ENCODE assay signal across 24 cellular contexts in genomic region chr9:108101410-108101809, GRCh38.
DNase-seq lines count a peak whose midpoint lies in the region; ATAC-seq, FAIRE-seq and TF ChIP-seq lines count a peak whose summit lies in the region.
"Had no signal": no experiment of that assay in that cellular context is flagged by ENCODE, and none has a peak within 500 bp of the region (broad histone marks: within the 10 kb centered on the region; RNA-seq: fewer than 3 reads in every experiment).

No MANE protein-coding gene starts in this region.

- no peaks in the 10 kb centered on the region for H3K9me1 ChIP-seq in K562 (ENCODE audit: control insufficient read depth, insufficient read depth, low read length)

- TF ChIP-seq CTCF in HCT116 (IDR thresholded peaks at IDR 0.05 in 2 of 3, conservative IDR thresholded peaks at IDR 0.05 in 1 of 3; ENCODE audit: borderline replicate concordance in 1 of 3, insufficient read depth in 1 of 3, low read depth in 2 of 3, low read length in 2 of 3) = no peak
- no peak for TF ChIP-seq CTCF in K562 (IDR thresholded peaks at IDR 0.05 in 2 of 3, conservative IDR thresholded peaks at IDR 0.05 in 1 of 3; ENCODE audit: insufficient read depth in 2 of 3, low read depth in 1 of 3, low read length in 3 of 3)
- TF ChIP-seq CTCF in smooth muscle cell (IDR thresholded peaks at IDR 0.05; ENCODE audit: borderline replicate concordance, insufficient read depth, poor library complexity, severe bottlenecking) = no peak

- no peak overlapping the region for H3K9ac ChIP-seq in HCT116 (ENCODE audit: low read length)
- H3K9ac ChIP-seq in K562 (ENCODE audit: insufficient read depth in 1 of 2, low read depth in 2 of 2, low read length in 2 of 2) = no peak overlapping the region
- H3K9ac ChIP-seq in smooth muscle cell (ENCODE audit: low read depth) = no peak overlapping the region
- H3K9ac ChIP-seq: BLaER1 treated with 17β-estradiol and CSF1 and Interleukin-3, amounts not matched to agents 10 nM and 100 nM had no signal

- no peak overlapping the region for H3K4me2 ChIP-seq in HCT116 (ENCODE audit: low read length)
- H3K4me2 ChIP-seq in K562 (ENCODE audit: insufficient read depth, low read length) = no peak overlapping the region; the same call in 1 of the 2 replicates
- H3K4me2 ChIP-seq in smooth muscle cell = peak overlapping the region; percentile 49
- H3K4me2 ChIP-seq: A549; BLaER1 treated with 17β-estradiol and CSF1 and Interleukin-3, amounts not matched to agents 10 nM and 100 nM had no signal

- TF ChIP-seq RAD21 in HCT116 (IDR thresholded peaks at IDR 0.05; ENCODE audit: low read depth) (no peak), K562 (CRISPR knock-in tag; conservative IDR thresholded peaks at IDR 0.05 in 1 of 2, IDR thresholded peaks at IDR 0.05 in 1 of 2) (no peak)

- ATAC-seq in HCT116 (no peak), K562 (no peak), HG03378 (IDR thresholded peaks at IDR 0.05; ENCODE audit: unreplicated experiment) (no peak)
- ATAC-seq: A549; CD8-positive, alpha-beta T cell; GM12878 had no signal

- H3K9me2 ChIP-seq in HCT116 (ENCODE audit: insufficient read depth) = no peaks in the 10 kb centered on the region

- H3F3A ChIP-seq in smooth muscle cell (ENCODE audit: low read depth) = no peaks in the 10 kb centered on the region

- no peak for TF ChIP-seq EP300 in K562 (IDR thresholded peaks at IDR 0.05; ENCODE audit: low read length)

- in situ Hi-C loops in K562 (cut with MboI) = no loop called here

- H4K20me1 ChIP-seq in HCT116 (ENCODE audit: insufficient read depth) (no peaks in the 10 kb centered on the region), K562 (replicated peaks; ENCODE audit: control insufficient read depth, insufficient read depth, low read length) (no peaks in the 10 kb centered on the region), smooth muscle cell (ENCODE audit: low read depth) (no peaks in the 10 kb centered on the region)
- H4K20me1 ChIP-seq: BLaER1 treated with 17β-estradiol and CSF1 and Interleukin-3, amounts not matched to agents 10 nM and 100 nM had no signal

- no peaks in the 10 kb centered on the region for H3K79me2 ChIP-seq in HCT116 (ENCODE audit: insufficient read depth, low read length)
- no peaks in the 10 kb centered on the region for H3K79me2 ChIP-seq in K562 (ENCODE audit: control insufficient read depth, insufficient read depth, low read length)
- no peaks in the 10 kb centered on the region for H3K79me2 ChIP-seq in smooth muscle cell (ENCODE audit: low read depth)

- H3K27ac ChIP-seq in HCT116 (ENCODE audit: low read depth, low read length) (no peak overlapping the region), K562 (ENCODE audit: extremely low read depth, low read depth, low read length) (no peak overlapping the region), smooth muscle cell (ENCODE audit: low read depth) (no peak overlapping the region)
- H3K27ac ChIP-seq: 22Rv1; BLaER1 treated with 17β-estradiol and CSF1 and Interleukin-3, amounts not matched to agents 10 nM and 100 nM; C4-2B had no signal

- BruUV-seq in HCT116 (replicated peaks; lab: Mats Ljungman, UMichigan) = no TSS peak
- BruUV-seq in K562 (replicated peaks; lab: Mats Ljungman, UMichigan) = no TSS peak

- intact Hi-C loops in HCT116 (cut with micrococcal nuclease) = no loop called here
- intact Hi-C loops in K562 (cut with micrococcal nuclease) = no loop called here

- H3K4me3 ChIP-seq in HCT116 (replicated peaks in 1 of 2; ENCODE audit: low read depth in 1 of 2, low read length in 2 of 2) = no peak overlapping the region
- H3K4me3 ChIP-seq in K562 = no peak overlapping the region
- no peak overlapping the region for H3K4me3 ChIP-seq in smooth muscle cell
- H3K4me3 ChIP-seq: A549; BLaER1 treated with 17β-estradiol and CSF1 and Interleukin-3, amounts not matched to agents 10 nM and 100 nM; GM12878 had no signal

- H2AFZ ChIP-seq in HCT116 (ENCODE audit: low read depth, low read length, poor library complexity, severe bottlenecking) = no peak overlapping the region
- H2AFZ ChIP-seq in K562 (ENCODE audit: low read depth, low read length) = no peak overlapping the region
- no peak overlapping the region for H2AFZ ChIP-seq in smooth muscle cell (ENCODE audit: low read depth)

- H3K36me3 ChIP-seq in HCT116 (ENCODE audit: control insufficient read depth in 1 of 2, insufficient read depth in 2 of 2, low read length in 2 of 2) (no peaks in the 10 kb centered on the region), K562 (ENCODE audit: control insufficient read depth, insufficient read depth, low read length) (no peaks in the 10 kb centered on the region), smooth muscle cell (ENCODE audit: low read depth) (no peaks in the 10 kb centered on the region)
- H3K36me3 ChIP-seq: BLaER1 treated with 17β-estradiol and CSF1 and Interleukin-3, amounts not matched to agents 10 nM and 100 nM had no signal

- no peak for FAIRE-seq in K562 (lab: Jason Lieb, UNC)
- FAIRE-seq: A549, D721Med, GM12878, GM12892, GM18507 had no signal

- CTCF ChIA-PET in HCT116 (lab: Charles Lee) = no interaction called here
- CTCF ChIA-PET in K562 (lab: Yijun Ruan, JAX; ENCODE audit: low intra/inter-chr PET ratio) = no interaction called here

- no peak for TF ChIP-seq POLR2A in HCT116 (IDR thresholded peaks at IDR 0.05; ENCODE audit: borderline replicate concordance, extremely low read depth, insufficient read depth, insufficient read length)
- TF ChIP-seq POLR2A in K562 (conservative IDR thresholded peaks at IDR 0.05) = no peak

- RAD21 ChIA-PET in HCT116 (lab: Charles Lee; ENCODE audit: low non-redundant PET in 1 of 2, low total read pairs in 2 of 2, uncharacterized antibody in 2 of 2, unreplicated experiment in 2 of 2) = no interaction called here

- 0% methylated on average over 1 of the region's 1 CpG for WGBS in K562 (ENCODE audit: insufficient coverage, low coverage, missing lambda C conversion rate)
- WGBS in smooth muscle cell (ENCODE audit: low lambda C conversion rate) = 69% methylated on average over 1 of the region's 1 CpG

- H3K9me3 ChIP-seq in HCT116 (ENCODE audit: control insufficient read depth in 1 of 2, insufficient read depth in 1 of 2, low read depth in 1 of 2, low read length in 2 of 2) (no peaks in the 10 kb centered on the region), K562 (replicated peaks; ENCODE audit: control insufficient read depth, insufficient read depth, low read depth, low read length) (no peaks in the 10 kb centered on the region), smooth muscle cell (replicated peaks; ENCODE audit: low read depth) (no peaks in the 10 kb centered on the region)
- H3K9me3 ChIP-seq: A549; BLaER1 treated with 17β-estradiol and CSF1 and Interleukin-3, amounts not matched to agents 10 nM and 100 nM; Caco-2 had no signal

- POLR2A ChIA-PET in HCT116 (lab: Charles Lee) (no interaction called here), K562 (lab: Yijun Ruan, JAX) (no interaction called here)

- DNase-seq in HCT116 (ENCODE audit: low read depth, low spot score) (no peak), K562 (ENCODE audit: extremely low read depth in 1 of 4, low spot score in 3 of 4) (peak in 1 of 4 experiments; percentile 28), smooth muscle cell (lab: John Stamatoyannopoulos, UW; ENCODE audit: unreplicated experiment) (no peak), SW 1271 (lab: John Stamatoyannopoulos, UW) (no peak)
- DNase-seq: AML-193; Caco-2; Calu3; CD4-positive, alpha-beta T cell; CD8-positive, alpha-beta T cell; DMS153; DMS53; DMS79; DND-41; EL; GDM1 had no signal

- H3K4me1 ChIP-seq in HCT116 (ENCODE audit: control insufficient read depth in 1 of 2, insufficient read depth in 2 of 2, low read length in 2 of 2) = peaks cover 3 to 40% of the 10 kb centered on the region in 2 experiments; a peak in 3 of 4 replicates
- H3K4me1 ChIP-seq in K562 (replicated peaks in 1 of 2; ENCODE audit: control insufficient read depth in 2 of 2, insufficient read depth in 2 of 2, low read length in 2 of 2) = peaks cover 13 to 46% of the 10 kb centered on the region in 2 experiments
- no peaks in the 10 kb centered on the region for H3K4me1 ChIP-seq in smooth muscle cell (ENCODE audit: low read depth)

- no peaks in the 10 kb centered on the region for H3K27me3 ChIP-seq in HCT116 (ENCODE audit: insufficient read depth, low read length)
- no peaks in the 10 kb centered on the region for H3K27me3 ChIP-seq in K562 (ENCODE audit: control insufficient read depth in 2 of 2, insufficient read depth in 2 of 2, low read length in 2 of 2)
- H3K27me3 ChIP-seq in smooth muscle cell (ENCODE audit: low read depth) = no peaks in the 10 kb centered on the region
- H3K27me3 ChIP-seq: BLaER1 treated with 17β-estradiol and CSF1 and Interleukin-3, amounts not matched to agents 10 nM and 100 nM had no signal

TF ChIP-seq in HCT116, 20 proteins besides CTCF, POLR2A, EP300 and RAD21:
- TF ChIP-seq SP1 (IDR thresholded peaks at IDR 0.05; ENCODE audit: low read depth) (0 out of 2 replicates have a peak, but pooled peaks have one; percentile 8), CEBPB (IDR thresholded peaks at IDR 0.05; ENCODE audit: low read depth) (no peak)
TF ChIP-seq in HCT116: peak in this region for 1.

TF ChIP-seq in K562, 482 proteins besides CTCF, POLR2A, EP300 and RAD21 (continues in another document):
- TF ChIP-seq ZNF778 (CRISPR knock-in tag; IDR thresholded peaks at IDR 0.05) (no peak), PKNOX1 (IDR thresholded peaks at IDR 0.05) (0 out of 2 replicates have a peak, but pooled peaks have one; percentile 25), PYGO2 (tag; IDR thresholded peaks at IDR 0.05) (no peak), SMAD1 (IDR thresholded peaks at IDR 0.05; ENCODE audit: low read depth, low read length, partially characterized antibody) (no peak)

Comparison
In these comparisons a context has a peak if more than half of its experiments do, and no peak if none do; other contexts are left out.
1. Of the 22 proteins assayed by ChIP-seq in both K562 and HCT116: peak only in K562: none; only in HCT116: SP1; in both: none; in neither: 21.